In the genomic region with DNA sequence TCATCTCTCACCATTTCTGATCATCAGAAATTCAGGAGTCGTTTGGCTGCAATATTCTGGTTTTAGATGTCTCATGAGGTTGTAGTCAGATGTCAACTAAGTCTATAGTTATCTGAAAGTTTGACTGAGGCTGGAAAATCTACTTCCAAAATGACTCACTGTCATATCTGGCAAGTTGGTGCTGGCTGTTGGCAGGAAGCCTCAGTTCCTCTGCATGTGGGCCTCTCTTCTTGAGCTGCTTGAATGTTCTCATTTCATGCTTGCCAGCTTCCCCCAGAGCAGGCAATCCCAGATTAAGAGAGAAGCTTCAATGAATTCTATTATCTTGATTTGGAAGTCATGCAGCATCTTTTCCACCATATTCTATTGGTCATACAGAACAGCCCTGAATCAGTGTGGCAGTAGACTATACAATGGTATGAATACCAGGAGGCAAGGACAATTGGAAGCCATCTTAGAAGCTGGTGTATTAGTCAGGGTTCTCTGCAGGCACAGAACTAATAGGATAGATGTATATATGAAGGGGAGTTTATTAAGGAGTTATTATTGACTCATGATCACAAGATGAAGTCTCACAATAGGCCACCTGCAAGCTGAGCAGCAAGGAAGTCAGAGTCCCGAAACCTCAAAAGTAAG, we compare ENCODE assay signal across 11 cellular contexts. TPM values are rescaled to one million over a fixed set of nuclear protein-coding genes. Genes with fewer than 3 reads are reported as not detected.
DNase-seq lines count a peak whose midpoint lies in the region; ATAC-seq and TF ChIP-seq lines count a peak whose summit lies in the region.
"Had no signal": no experiment of that assay in that cellular context is flagged by ENCODE, and none has a peak within 500 bp of the region (broad histone marks: within the 10 kb centered on the region; RNA-seq: fewer than 3 reads in every experiment).

No MANE protein-coding gene starts in this region.

- H3K27me3 Mint-ChIP-seq in mesothelial cell of epicardium (ENCODE audit: low read depth), result no peaks in the 10 kb centered on the region

- no peaks in the 10 kb centered on the region for H3K9me3 Mint-ChIP-seq in mesothelial cell of epicardium
- H3K9me3 Mint-ChIP-seq: neural crest cell had no signal

- no peak overlapping the region for H3K4me3 Mint-ChIP-seq in mesothelial cell of epicardium
- H3K4me3 Mint-ChIP-seq: neural crest cell had no signal

- ATAC-seq in GM18498 (IDR thresholded peaks at IDR 0.05; ENCODE audit: unreplicated experiment) (peak; percentile 50), HG03520 (IDR thresholded peaks at IDR 0.05; ENCODE audit: unreplicated experiment) (peak; percentile 50), GM18858 (IDR thresholded peaks at IDR 0.05; ENCODE audit: unreplicated experiment) (no peak)

- DNase-seq in amniotic epithelial cell (ENCODE audit: low read depth) (peak; percentile 69), kidney tubule cell (ENCODE audit: low spot score) (peak; percentile 35), mesothelial cell of epicardium (ENCODE audit: low spot score in 2 of 2, unreplicated experiment in 2 of 2) (no peak), posterior vena cava (ENCODE audit: low spot score) (no peak), COLO668 (lab: John Stamatoyannopoulos, UW; ENCODE audit: unreplicated experiment) (no peak)
- DNase-seq: activated CD8-positive, alpha-beta memory T cell treated with anti-CD3 and anti-CD28 coated beads, Interleukin-2, amount 50 U/mL, for 4 hours; NCI-H524 treated with DMSO at 0.1 percent for 48 hours had no signal

- no peaks in the 10 kb centered on the region for H3K4me1 Mint-ChIP-seq in mesothelial cell of epicardium
- H3K4me1 Mint-ChIP-seq: neural crest cell had no signal

- H3K36me3 Mint-ChIP-seq in mesothelial cell of epicardium, result no peaks in the 10 kb centered on the region

- H3K27ac Mint-ChIP-seq in mesothelial cell of epicardium, result no peak overlapping the region

- intact Hi-C loops in posterior vena cava (cut with DNase I), result no loop called here

- no peak for TF ChIP-seq CTCF in mesothelial cell of epicardium (IDR thresholded peaks at IDR 0.05; ENCODE audit: unreplicated experiment)

RNA-seq across cellular contexts. Expression of gene ELF2, which starts 46.8 kb away (rescaled TPM):
- total RNA-seq in mesothelial cell of epicardium, result 55.2 to 58.2 TPM (median 57.1 TPM) in 3 replicates
- total RNA-seq in posterior vena cava, result 10 to 100 TPM; 52.0 to 56.8 TPM

RNA-seq across cellular contexts. Expression of gene MGARP, which starts 56.2 kb away (rescaled TPM):
- total RNA-seq in mesothelial cell of epicardium (0.34 to 0.76 TPM (median 0.69 TPM) in 3 replicates), posterior vena cava (1 to 10 TPM; 2.1 to 4.2 TPM)

Comparison
In these comparisons a context has a peak if more than half of its experiments do, and no peak if none do; other contexts are left out.
1. DNase-seq: peak in amniotic epithelial cell (single experiment) and kidney tubule cell (single experiment); none in mesothelial cell of epicardium (0 of 2), posterior vena cava (single experiment) and COLO668 (single experiment).